9 cellular contexts compared by ENCODE assay signal in genomic region chr1:215146252-215146975, GRCh38.
DNase-seq lines count a peak whose midpoint lies in the region; ATAC-seq, FAIRE-seq and TF ChIP-seq lines count a peak whose summit lies in the region.
"Had no signal": no experiment of that assay in that cellular context is flagged by ENCODE, and none has a peak within 500 bp of the region (broad histone marks: within the 10 kb centered on the region; RNA-seq: fewer than 3 reads in every experiment).

No MANE protein-coding gene starts in this region.

- intact Hi-C loops in kidney (cut with DNase I): no loop called here
- intact Hi-C loops in OCI-LY7 (cut with micrococcal nuclease; ENCODE audit: unreplicated experiment): no loop called here

- H3K9me3 Mint-ChIP-seq in stimulated activated naive B cell treated with anti-CD40 and anti-IgM and Interleukin-4, amounts not matched to agents 10 μg/mL and 1 μg/mL and 100 μg/mL, for 72 hours: peaks cover 5% of the 10 kb centered on the region in 2 donors
- H3K9me3 Mint-ChIP-seq in activated T-cell treated with anti-CD3 and anti-CD28 coated beads, Interleukin-2, amount 50 U/mL, for 72 hours: peaks cover 0 to 2% of the 10 kb centered on the region in 2 donors

- TF ChIP-seq CTCF in kidney (IDR thresholded peaks at IDR 0.05; ENCODE audit: borderline replicate concordance, extremely low read depth, insufficient read depth) (peak; percentile 37), OCI-LY7 (conservative IDR thresholded peaks at IDR 0.05; ENCODE audit: low read length) (no peak)

- no peak overlapping the region for H2AFZ ChIP-seq in OCI-LY7 (ENCODE audit: low read length)

- H4K20me1 ChIP-seq in OCI-LY7 (ENCODE audit: insufficient read depth, low read length): no peaks in the 10 kb centered on the region

- CTCF ChIA-PET in OCI-LY7 (lab: Charles Lee; ENCODE audit: unreplicated experiment): no interaction called here

- H3K36me3 Mint-ChIP-seq in stimulated activated naive B cell treated with anti-CD40 and anti-IgM and Interleukin-4, amounts not matched to agents 10 μg/mL and 1 μg/mL and 100 μg/mL, for 72 hours: no peaks in the 10 kb centered on the region
- H3K36me3 Mint-ChIP-seq in activated T-cell treated with anti-CD3 and anti-CD28 coated beads, Interleukin-2, amount 50 U/mL, for 72 hours (ENCODE audit: insufficient read depth in 2 of 2): peaks cover 0 to 4% of the 10 kb centered on the region in 2 donors
- H3K36me3 Mint-ChIP-seq: stimulated activated effector memory CD8-positive, alpha-beta T cell treated with anti-CD3 and anti-CD28 coated beads, Interleukin-12 subunit alpha, Interleukin-12 subunit beta, amount 100 ng/mL, for 72 hours had no signal

- DNase-seq in CD1c-positive myeloid dendritic cell (ENCODE audit: extremely low spot score) (peak; percentile 51), HTR-8/SVneo (ENCODE audit: insufficient read length, low spot score) (peak; percentile 12), SKM-1 treated with dmso at 0.1 percent for 144 hours (lab: John Stamatoyannopoulos, UW; ENCODE audit: unreplicated experiment) (peak; percentile 95), kidney (no peak), OCI-LY7 (ENCODE audit: low spot score) (no peak)
- no peak for DNase-seq in stimulated activated naive B cell treated with anti-CD40 and anti-IgM and Interleukin-4, amounts not matched to agents 10 μg/mL and 1 μg/mL and 100 μg/mL, for 72 hours
- DNase-seq in activated T-cell treated with anti-CD3 and anti-CD28 coated beads, Interleukin-2, amount 50 U/mL, for 72 hours: no peak

- H3K79me2 ChIP-seq in OCI-LY7 (ENCODE audit: insufficient read depth, low read depth, low read length): no peaks in the 10 kb centered on the region

- no peak overlapping the region for H3K4me3 ChIP-seq in kidney (ENCODE audit: low read length in 2 of 2)
- no peak overlapping the region for H3K4me3 ChIP-seq in OCI-LY7 (ENCODE audit: low read depth, low read length, poor library complexity, severe bottlenecking)

- H3K9ac ChIP-seq in kidney (ENCODE audit: low read length in 2 of 2): no peak overlapping the region

- no peaks in the 10 kb centered on the region for H3K27me3 Mint-ChIP-seq in stimulated activated naive B cell treated with anti-CD40 and anti-IgM and Interleukin-4, amounts not matched to agents 10 μg/mL and 1 μg/mL and 100 μg/mL, for 72 hours
- H3K27me3 Mint-ChIP-seq in activated T-cell treated with anti-CD3 and anti-CD28 coated beads, Interleukin-2, amount 50 U/mL, for 72 hours (ENCODE audit: low read depth): no peaks in the 10 kb centered on the region

- H3K9me3 ChIP-seq in kidney (ENCODE audit: control insufficient read depth in 1 of 2, low read length in 2 of 2): no peaks in the 10 kb centered on the region
- H3K9me3 ChIP-seq in OCI-LY7 (ENCODE audit: low read length): no peaks in the 10 kb centered on the region

- no peak overlapping the region for H3K27ac ChIP-seq in kidney (ENCODE audit: low read depth in 2 of 2, low read length in 2 of 2)
- no peak overlapping the region for H3K27ac ChIP-seq in OCI-LY7 (ENCODE audit: low read depth, low read length, poor library complexity, severe bottlenecking)

- POLR2A ChIA-PET in OCI-LY7 (lab: Charles Lee): no interaction called here

- no peak overlapping the region for H3K4me3 Mint-ChIP-seq in stimulated activated naive B cell treated with anti-CD40 and anti-IgM and Interleukin-4, amounts not matched to agents 10 μg/mL and 1 μg/mL and 100 μg/mL, for 72 hours
- H3K4me3 Mint-ChIP-seq in activated T-cell treated with anti-CD3 and anti-CD28 coated beads, Interleukin-2, amount 50 U/mL, for 72 hours: no peak overlapping the region
- H3K4me3 Mint-ChIP-seq: stimulated activated effector memory CD8-positive, alpha-beta T cell treated with anti-CD3 and anti-CD28 coated beads, Interleukin-12 subunit alpha, Interleukin-12 subunit beta, amount 100 ng/mL, for 72 hours had no signal

- H3K27ac Mint-ChIP-seq in stimulated activated naive B cell treated with anti-CD40 and anti-IgM and Interleukin-4, amounts not matched to agents 10 μg/mL and 1 μg/mL and 100 μg/mL, for 72 hours: no peak overlapping the region
- no peak overlapping the region for H3K27ac Mint-ChIP-seq in activated T-cell treated with anti-CD3 and anti-CD28 coated beads, Interleukin-2, amount 50 U/mL, for 72 hours
- H3K27ac Mint-ChIP-seq: stimulated activated effector memory CD8-positive, alpha-beta T cell treated with anti-CD3 and anti-CD28 coated beads, Interleukin-12 subunit alpha, Interleukin-12 subunit beta, amount 100 ng/mL, for 72 hours had no signal

- FAIRE-seq in HTR-8/SVneo (lab: Jason Lieb, UNC): peak; percentile 69
- FAIRE-seq in kidney (lab: Jason Lieb, UNC): no peak

- H3K36me3 ChIP-seq in kidney (ENCODE audit: control insufficient read depth in 1 of 2, insufficient read depth in 2 of 2, low read length in 2 of 2): no peaks in the 10 kb centered on the region
- no peaks in the 10 kb centered on the region for H3K36me3 ChIP-seq in OCI-LY7 (ENCODE audit: insufficient read depth, low read length)

- ATAC-seq in stimulated activated naive B cell treated with anti-CD40 and anti-IgM and Interleukin-4, amounts not matched to agents 10 μg/mL and 1 μg/mL and 100 μg/mL, for 72 hours (replicated peaks): no peak
- ATAC-seq in activated T-cell treated with anti-CD3 and anti-CD28 coated beads, Interleukin-2, amount 50 U/mL, for 72 hours (replicated peaks in 1 of 2): no peak
- ATAC-seq in GM21576 (IDR thresholded peaks at IDR 0.05; ENCODE audit: unreplicated experiment): no peak
- ATAC-seq: stimulated activated effector memory CD8-positive, alpha-beta T cell treated with anti-CD3 and anti-CD28 coated beads, Interleukin-12 subunit alpha, Interleukin-12 subunit beta, amount 100 ng/mL, for 72 hours had no signal

- H3K9me2 ChIP-seq in OCI-LY7 (ENCODE audit: insufficient read depth, low read length): no peaks in the 10 kb centered on the region

- no peaks in the 10 kb centered on the region for H3K4me1 Mint-ChIP-seq in stimulated activated naive B cell treated with anti-CD40 and anti-IgM and Interleukin-4, amounts not matched to agents 10 μg/mL and 1 μg/mL and 100 μg/mL, for 72 hours
- no peaks in the 10 kb centered on the region for H3K4me1 Mint-ChIP-seq in activated T-cell treated with anti-CD3 and anti-CD28 coated beads, Interleukin-2, amount 50 U/mL, for 72 hours (ENCODE audit: low read depth)
- H3K4me1 Mint-ChIP-seq: stimulated activated effector memory CD8-positive, alpha-beta T cell treated with anti-CD3 and anti-CD28 coated beads, Interleukin-12 subunit alpha, Interleukin-12 subunit beta, amount 100 ng/mL, for 72 hours had no signal

- no peak overlapping the region for H3K4me2 ChIP-seq in OCI-LY7 (ENCODE audit: low read length)

- BruUV-seq in OCI-LY7 (replicated peaks; lab: Mats Ljungman, UMichigan): no TSS peak

- no peaks in the 10 kb centered on the region for H3K4me1 ChIP-seq in kidney (ENCODE audit: control insufficient read depth in 1 of 2, insufficient read depth in 1 of 2, low read depth in 1 of 2, low read length in 2 of 2)
- H3K4me1 ChIP-seq in OCI-LY7 (ENCODE audit: insufficient read depth, low read length, poor library complexity, severe bottlenecking): no peaks in the 10 kb centered on the region

Comparison
In these comparisons a context has a peak if more than half of its experiments do, and no peak if none do; other contexts are left out.
1. DNase-seq: peak in CD1c-positive myeloid dendritic cell (single experiment), HTR-8/SVneo (single experiment) and SKM-1 treated with dmso at 0.1 percent for 144 hours (single experiment); none in kidney (single experiment), stimulated activated naive B cell treated with anti-CD40 and anti-IgM and Interleukin-4, amounts not matched to agents 10 μg/mL and 1 μg/mL and 100 μg/mL, for 72 hours (single experiment), activated T-cell treated with anti-CD3 and anti-CD28 coated beads, Interleukin-2, amount 50 U/mL, for 72 hours (0 of 2) and OCI-LY7 (single experiment).